In genomic region chr11:116428638-116428975, GRCh38 we compare ENCODE assay signal across 16 cellular contexts.
"Had no signal": no experiment of that assay in that cellular context is flagged by ENCODE, and none has a peak within 500 bp of the region (broad histone marks: within the 10 kb centered on the region; RNA-seq: fewer than 3 reads in every experiment).

No MANE protein-coding gene starts in this region.

- DNase-seq: cortex of kidney; dorsolateral prefrontal cortex; effector CD8-positive, alpha-beta T cell; hippocampal formation; kidney glomerular epithelial cell; naive thymus-derived CD4-positive, alpha-beta T cell; occipital lobe; pancreas; psoas muscle; stimulated activated CD4-positive, alpha-beta T cell treated with anti-CD3 and anti-CD28 coated beads, Interleukin-2, amount 100 ng/mL, for 24 hours; stimulated activated CD4-positive, alpha-beta T cell treated with anti-CD3 and anti-CD28 coated beads, Interleukin-4, amount 100 ng/mL, for 4 hours; stimulated activated naive B cell treated with anti-CD40 and anti-IgM and Interleukin-4, amounts not matched to agents 10 μg/mL and 1 μg/mL and 100 μg/mL, for 72 hours had no signal

- H3K27me3 ChIP-seq: dorsolateral prefrontal cortex, pancreas, uterus had no signal

- FAIRE-seq: islet of Langerhans, pancreas had no signal

- H3K36me3 ChIP-seq: pancreas, uterus had no signal

- H3K27ac ChIP-seq: dorsolateral prefrontal cortex, pancreas, psoas muscle, skin epidermis, uterus had no signal

- H3K4me1 ChIP-seq: pancreas, psoas muscle, uterus had no signal

- H3K27ac Mint-ChIP-seq: naive thymus-derived CD4-positive, alpha-beta T cell; stimulated activated naive B cell treated with anti-CD40 and anti-IgM and Interleukin-4, amounts not matched to agents 10 μg/mL and 1 μg/mL and 100 μg/mL, for 72 hours had no signal

- H3K4me3 ChIP-seq: pancreas, psoas muscle, skin epidermis, uterus had no signal

- H3K9me3 Mint-ChIP-seq: stimulated activated naive B cell treated with anti-CD40 and anti-IgM and Interleukin-4, amounts not matched to agents 10 μg/mL and 1 μg/mL and 100 μg/mL, for 72 hours; type B pancreatic cell had no signal

- H3K4me1 Mint-ChIP-seq: naive thymus-derived CD4-positive, alpha-beta T cell; stimulated activated naive B cell treated with anti-CD40 and anti-IgM and Interleukin-4, amounts not matched to agents 10 μg/mL and 1 μg/mL and 100 μg/mL, for 72 hours had no signal

- H3K36me3 Mint-ChIP-seq: naive thymus-derived CD4-positive, alpha-beta T cell; stimulated activated naive B cell treated with anti-CD40 and anti-IgM and Interleukin-4, amounts not matched to agents 10 μg/mL and 1 μg/mL and 100 μg/mL, for 72 hours; type B pancreatic cell had no signal

- ATAC-seq: naive thymus-derived CD4-positive, alpha-beta T cell; psoas muscle; stimulated activated naive B cell treated with anti-CD40 and anti-IgM and Interleukin-4, amounts not matched to agents 10 μg/mL and 1 μg/mL and 100 μg/mL, for 72 hours had no signal

- H3K9me3 ChIP-seq: pancreas, psoas muscle, uterus had no signal

- H3K4me3 Mint-ChIP-seq: naive thymus-derived CD4-positive, alpha-beta T cell; stimulated activated naive B cell treated with anti-CD40 and anti-IgM and Interleukin-4, amounts not matched to agents 10 μg/mL and 1 μg/mL and 100 μg/mL, for 72 hours had no signal
